Comparison of ENCODE assay signal across 17 cellular contexts in the genomic region with DNA sequence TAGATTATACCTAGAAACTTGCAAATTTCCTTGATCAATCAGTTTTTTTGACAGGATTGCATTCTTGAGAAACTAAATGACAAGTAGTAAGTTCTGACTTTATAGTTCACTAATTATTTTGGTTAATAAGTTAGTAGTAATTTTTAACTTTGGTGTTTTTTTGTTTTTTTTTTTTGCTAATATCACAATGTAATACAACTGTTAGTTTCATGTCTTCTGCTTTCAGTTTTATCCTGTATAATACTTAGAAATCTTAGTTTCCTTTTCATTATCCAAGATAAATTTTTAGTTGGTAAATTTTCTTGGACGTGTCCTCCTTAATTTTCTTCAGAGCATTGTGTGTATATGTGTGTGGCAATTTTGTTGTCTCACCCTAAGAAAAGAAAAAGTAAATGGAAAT. TPM values are rescaled to one million over a fixed set of nuclear protein-coding genes. Genes with fewer than 3 reads are reported as not detected.
A peak's percentile ranks its signal among the peaks of the same experiment; 100 is the strongest.
DNase-seq lines count a peak whose midpoint lies in the region; ATAC-seq, FAIRE-seq and TF ChIP-seq lines count a peak whose summit lies in the region.
"Had no signal": no experiment of that assay in that cellular context is flagged by ENCODE, and none has a peak within 500 bp of the region (broad histone marks: within the 10 kb centered on the region; RNA-seq: fewer than 3 reads in every experiment).

No MANE protein-coding gene starts in this region.

- H3K4me1 ChIP-seq in kidney (ENCODE audit: control insufficient read depth in 1 of 2, insufficient read depth in 1 of 2, low read depth in 1 of 2, low read length in 2 of 2): no peaks in the 10 kb centered on the region
- H3K4me1 ChIP-seq: BLaER1 had no signal

- FAIRE-seq in A204.1 (lab: Jason Lieb, UNC): peak; percentile 23
- FAIRE-seq in kidney (lab: Jason Lieb, UNC): peak; percentile 63
- no peak for FAIRE-seq in RCC 7860 (lab: Jason Lieb, UNC)

- DNase-seq in kidney (no peak), RCC 7860 (ENCODE audit: low spot score) (no peak), hepatic stellate cell (ENCODE audit: low spot score) (no peak)
- DNase-seq in stimulated activated naive CD4-positive, alpha-beta T cell (lab: John Stamatoyannopoulos, UW): no peak
- DNase-seq: CD4-positive, alpha-beta memory T cell; DMS153; DMS79; GF-D8; GOT3; H7; HFFc6 had no signal

- no peak overlapping the region for H3K9ac ChIP-seq in kidney (ENCODE audit: low read length in 2 of 2)
- H3K9ac ChIP-seq: BLaER1 had no signal

- H3K36me3 ChIP-seq in kidney (ENCODE audit: control insufficient read depth in 1 of 2, insufficient read depth in 2 of 2, low read length in 2 of 2): no peaks in the 10 kb centered on the region
- H3K36me3 ChIP-seq: BLaER1 had no signal

- H3K27ac ChIP-seq in kidney (ENCODE audit: low read depth in 2 of 2, low read length in 2 of 2): no peak overlapping the region
- H3K27ac ChIP-seq: 22Rv1, BLaER1 had no signal

- no peak for TF ChIP-seq CTCF in kidney (IDR thresholded peaks at IDR 0.05; ENCODE audit: borderline replicate concordance, extremely low read depth, insufficient read depth)

- no peak overlapping the region for H3K4me3 ChIP-seq in kidney (ENCODE audit: low read length in 2 of 2)
- H3K4me3 ChIP-seq: BLaER1 had no signal

- ATAC-seq in GM18870 (IDR thresholded peaks at IDR 0.05; ENCODE audit: unreplicated experiment): peak; percentile 50
- ATAC-seq in HG03432 (IDR thresholded peaks at IDR 0.05; ENCODE audit: unreplicated experiment): peak; percentile 46
- ATAC-seq: HCT116 had no signal

- intact Hi-C loops in kidney (cut with DNase I): no loop called here

- no peaks in the 10 kb centered on the region for H3K9me3 ChIP-seq in kidney (ENCODE audit: control insufficient read depth in 1 of 2, low read length in 2 of 2)
- H3K9me3 ChIP-seq: BLaER1 had no signal

RNA-seq across cellular contexts. Expression of a gene that starts 57.8 kb away (rescaled TPM):
- total RNA-seq in kidney: 17.3 TPM
- polyA plus RNA-seq in kidney (ENCODE audit: insufficient read depth, low read depth, low replicate concordance): 16.5 TPM

RNA-seq across cellular contexts. Expression of a gene that starts 58.0 kb away (rescaled TPM):
- 16.8 TPM for total RNA-seq in kidney
- polyA plus RNA-seq in kidney (ENCODE audit: insufficient read depth, low read depth, low replicate concordance): 21.8 TPM
